ENCODE assay signal across 11 cellular contexts in genomic region chr7:21943436-21943835, GRCh38. TPM values are rescaled to one million over a fixed set of nuclear protein-coding genes. Genes with fewer than 3 reads are reported as not detected.
A peak's percentile ranks its signal among the peaks of the same experiment; 100 is the strongest.
DNase-seq lines count a peak whose midpoint lies in the region; ATAC-seq and TF ChIP-seq lines count a peak whose summit lies in the region.
"Had no signal": no experiment of that assay in that cellular context is flagged by ENCODE, and none has a peak within 500 bp of the region (broad histone marks: within the 10 kb centered on the region; RNA-seq: fewer than 3 reads in every experiment).

No MANE protein-coding gene starts in this region.

- H3K27me3 ChIP-seq in RWPE2 (ENCODE audit: insufficient read depth, poor library complexity, severe bottlenecking), result no peaks in the 10 kb centered on the region
- H3K27me3 ChIP-seq in iPS-18a (ENCODE audit: control insufficient read depth, insufficient read depth, low read length), result no peaks in the 10 kb centered on the region
- no peaks in the 10 kb centered on the region for H3K27me3 ChIP-seq in tibial nerve

- H3K27ac Mint-ChIP-seq in stimulated activated naive CD8-positive, alpha-beta T cell treated with anti-CD3 and anti-CD28 coated beads, Interleukin-15, Interleukin-2, amounts not matched to agents 100 ng/mL and 50 ng/mL, for 24 hours, result peak overlapping the region; percentile 24
- H3K27ac Mint-ChIP-seq in activated CD4-positive, alpha-beta memory T cell treated with anti-CD3 and anti-CD28 coated beads for 36 hours, result no peak overlapping the region
- H3K27ac Mint-ChIP-seq: natural killer cell had no signal

- peak overlapping the region; percentile 85 for H3K27ac ChIP-seq in RWPE2 (ENCODE audit: poor library complexity, severe bottlenecking)
- H3K27ac ChIP-seq in iPS-18a (ENCODE audit: low read length), result no peak overlapping the region
- no peak overlapping the region for H3K27ac ChIP-seq in tibial nerve

- peaks cover 26% of the 10 kb centered on the region for H3K36me3 Mint-ChIP-seq in stimulated activated naive CD8-positive, alpha-beta T cell treated with anti-CD3 and anti-CD28 coated beads, Interleukin-15, Interleukin-2, amounts not matched to agents 100 ng/mL and 50 ng/mL, for 24 hours (ENCODE audit: low read depth)
- peaks cover 6% of the 10 kb centered on the region for H3K36me3 Mint-ChIP-seq in activated CD4-positive, alpha-beta memory T cell treated with anti-CD3 and anti-CD28 coated beads for 36 hours
- H3K36me3 Mint-ChIP-seq: natural killer cell had no signal

- WGBS in tibial nerve, 2 donors, result 86 to 89% methylated on average over 5 of the region's 5 CpGs

- H3K9me3 Mint-ChIP-seq in stimulated activated naive CD8-positive, alpha-beta T cell treated with anti-CD3 and anti-CD28 coated beads, Interleukin-15, Interleukin-2, amounts not matched to agents 100 ng/mL and 50 ng/mL, for 24 hours, result no peaks in the 10 kb centered on the region
- no peaks in the 10 kb centered on the region for H3K9me3 Mint-ChIP-seq in activated CD4-positive, alpha-beta memory T cell treated with anti-CD3 and anti-CD28 coated beads for 36 hours
- H3K9me3 Mint-ChIP-seq: natural killer cell had no signal

- H3K9me3 ChIP-seq in RWPE2 (ENCODE audit: severe bottlenecking) (no peaks in the 10 kb centered on the region), iPS-18a (ENCODE audit: control insufficient read depth, low read depth, low read length) (no peaks in the 10 kb centered on the region), tibial nerve (no peaks in the 10 kb centered on the region)

- POLR2A ChIA-PET in activated CD4-positive, alpha-beta memory T cell treated with anti-CD3 and anti-CD28 coated beads for 36 hours (lab: Charles Lee), result no interaction called here

- peaks cover 87% of the 10 kb centered on the region for H3K4me1 Mint-ChIP-seq in stimulated activated naive CD8-positive, alpha-beta T cell treated with anti-CD3 and anti-CD28 coated beads, Interleukin-15, Interleukin-2, amounts not matched to agents 100 ng/mL and 50 ng/mL, for 24 hours (ENCODE audit: low read depth)
- peaks cover 72% of the 10 kb centered on the region for H3K4me1 Mint-ChIP-seq in activated CD4-positive, alpha-beta memory T cell treated with anti-CD3 and anti-CD28 coated beads for 36 hours (ENCODE audit: low read depth)

- no peak for TF ChIP-seq POLR2A in tibial nerve (IDR thresholded peaks at IDR 0.05)

- CTCF ChIA-PET in activated CD4-positive, alpha-beta memory T cell treated with anti-CD3 and anti-CD28 coated beads for 36 hours (lab: Charles Lee), result interaction anchor here (1.4 kb wide), 1 partner anchor 140 kb away, joined by 4 read pairs; no protein-coding TSS in a partner anchor

- no peak for ATAC-seq in stimulated activated naive CD8-positive, alpha-beta T cell treated with anti-CD3 and anti-CD28 coated beads, Interleukin-15, Interleukin-2, amounts not matched to agents 100 U/mL and 50 U/mL, for 24 hours
- ATAC-seq in RWPE2 (ENCODE audit: low read depth), result no peak
- no peak for ATAC-seq in HG03439 (IDR thresholded peaks at IDR 0.05; ENCODE audit: unreplicated experiment)
- ATAC-seq: HepG2, natural killer cell had no signal

- intact Hi-C loops in activated CD4-positive, alpha-beta memory T cell treated with anti-CD3 and anti-CD28 coated beads for 36 hours (cut with micrococcal nuclease), result loop anchor here (10.0 kb wide), 2 partner anchors 141 to 1071 kb away; partner anchors contain the start of gene HYCC1

- TF ChIP-seq EP300 in tibial nerve (IDR thresholded peaks at IDR 0.05), result no peak

- TF ChIP-seq CTCF in RWPE2 (IDR thresholded peaks at IDR 0.05; ENCODE audit: poor library complexity, severe bottlenecking) (no peak), tibial nerve (IDR thresholded peaks at IDR 0.05) (no peak)

- peaks cover 15% of the 10 kb centered on the region for H3K36me3 ChIP-seq in RWPE2 (ENCODE audit: low read depth)
- H3K36me3 ChIP-seq in iPS-18a (ENCODE audit: control insufficient read depth, low read depth, low read length), result no peaks in the 10 kb centered on the region
- no peaks in the 10 kb centered on the region for H3K36me3 ChIP-seq in tibial nerve

- DNase-seq in stimulated activated naive CD8-positive, alpha-beta T cell treated with anti-CD3 and anti-CD28 coated beads, Interleukin-15, Interleukin-2, amounts not matched to agents 100 U/mL and 50 U/mL, for 24 hours, result no peak
- DNase-seq in RWPE2 (ENCODE audit: low spot score) (no peak), tibial nerve (ENCODE audit: low spot score in 2 of 2) (no peak), NCI-H1092 (lab: John Stamatoyannopoulos, UW) (no peak)
- no peak for DNase-seq in activated CD4-positive, alpha-beta memory T cell treated with anti-CD3 and anti-CD28 coated beads for 36 hours
- DNase-seq: cerebellar nuclear complex, natural killer cell had no signal

- peak overlapping the region; percentile 90 for H3K4me3 Mint-ChIP-seq in stimulated activated naive CD8-positive, alpha-beta T cell treated with anti-CD3 and anti-CD28 coated beads, Interleukin-15, Interleukin-2, amounts not matched to agents 100 ng/mL and 50 ng/mL, for 24 hours
- no peak overlapping the region for H3K4me3 Mint-ChIP-seq in activated CD4-positive, alpha-beta memory T cell treated with anti-CD3 and anti-CD28 coated beads for 36 hours
- H3K4me3 Mint-ChIP-seq: natural killer cell had no signal

- H3K9ac ChIP-seq in iPS-18a (ENCODE audit: low read length), result no peak overlapping the region

- H3K4me3 ChIP-seq in RWPE2 (ENCODE audit: severe bottlenecking) (no peak overlapping the region), iPS-18a (ENCODE audit: low read length) (peak overlapping the region; percentile 99), tibial nerve (no peak overlapping the region)

- H3K27me3 Mint-ChIP-seq in stimulated activated naive CD8-positive, alpha-beta T cell treated with anti-CD3 and anti-CD28 coated beads, Interleukin-15, Interleukin-2, amounts not matched to agents 100 ng/mL and 50 ng/mL, for 24 hours, result peaks cover 4% of the 10 kb centered on the region
- H3K27me3 Mint-ChIP-seq in activated CD4-positive, alpha-beta memory T cell treated with anti-CD3 and anti-CD28 coated beads for 36 hours, result peaks cover 4% of the 10 kb centered on the region

- H3K4me1 ChIP-seq in RWPE2 (ENCODE audit: insufficient read depth, poor library complexity, severe bottlenecking) (peaks cover 38% of the 10 kb centered on the region), iPS-18a (ENCODE audit: control insufficient read depth, low read depth, low read length) (peaks cover 36% of the 10 kb centered on the region), tibial nerve (peaks cover 0 to 27% (median 0%) of the 10 kb centered on the region in 4 donors)

RNA-seq across cellular contexts. Expression of gene CDCA7L, which starts 2.3 kb away (rescaled TPM):
- 10 to 100 TPM in 2 of 4 donors, 1 to 10 TPM in 2; 7.4 to 16.9 (median 10.8) TPM for total RNA-seq in tibial nerve
- total RNA-seq in activated CD4-positive, alpha-beta memory T cell treated with anti-CD3 and anti-CD28 coated beads for 36 hours, result 10 to 100 TPM; 62.5 to 70.4 TPM
